In genomic region chr12:53622724-53623123, GRCh38 we compare ENCODE assay signal across 15 cellular contexts. TPM values are rescaled to one million over a fixed set of nuclear protein-coding genes. Genes with fewer than 3 reads are reported as not detected.
A peak's percentile ranks its signal among the peaks of the same experiment; 100 is the strongest.
DNase-seq lines count a peak whose midpoint lies in the region; ATAC-seq and TF ChIP-seq lines count a peak whose summit lies in the region.
"Had no signal": no experiment of that assay in that cellular context is flagged by ENCODE, and none has a peak within 500 bp of the region (broad histone marks: within the 10 kb centered on the region; RNA-seq: fewer than 3 reads in every experiment).

No MANE protein-coding gene starts in this region.

- TF ChIP-seq CTCF in SU-DHL-6 (IDR thresholded peaks at IDR 0.05; ENCODE audit: insufficient read depth, low read length, poor library complexity, severe bottlenecking): no peak
- TF ChIP-seq CTCF in hepatocyte (IDR thresholded peaks at IDR 0.05; ENCODE audit: poor library complexity): no peak
- TF ChIP-seq CTCF in stomach (IDR thresholded peaks at IDR 0.05): no peak

- DNase-seq in CD4-positive, CD25-positive, alpha-beta regulatory T cell: no peak
- no peak for DNase-seq in hepatocyte (ENCODE audit: low spot score)
- no peak for DNase-seq in stomach
- no peak for DNase-seq in NCI-H146 treated with DMSO at 0.1 percent for 48 hours (lab: John Stamatoyannopoulos, UW; ENCODE audit: unreplicated experiment)
- DNase-seq in RKO (ENCODE audit: low spot score): no peak
- DNase-seq in LoVo (ENCODE audit: low spot score): no peak
- DNase-seq: activated T-cell treated with anti-CD3 and anti-CD28 coated beads, Interleukin-2, amount 50 U/mL, for 48 hours; DMS153; KG1; NCI-H2227 treated with DMSO at 0.1 percent for 48 hours; SJCRH30 had no signal

- H3K27ac ChIP-seq in CD4-positive, CD25-positive, alpha-beta regulatory T cell (ENCODE audit: insufficient read depth, low read length, poor library complexity, severe bottlenecking): no peak overlapping the region
- H3K27ac ChIP-seq in SU-DHL-6 (ENCODE audit: low read depth, low read length) (peak overlapping the region; percentile 63), hepatocyte (peak overlapping the region; percentile 65), stomach (peak overlapping the region in 3 of 5 donors; percentile 93 to 95 (median 94))
- H3K27ac ChIP-seq: SJCRH30 had no signal

- no peaks in the 10 kb centered on the region for H3K27me3 ChIP-seq in CD4-positive, CD25-positive, alpha-beta regulatory T cell (ENCODE audit: control insufficient read depth, insufficient read depth, low read length)
- H3K27me3 ChIP-seq in SU-DHL-6 (ENCODE audit: low read length) (no peaks in the 10 kb centered on the region), hepatocyte (no peaks in the 10 kb centered on the region), stomach (no peaks in the 10 kb centered on the region)
- H3K27me3 ChIP-seq: SJCRH30 had no signal

- TF ChIP-seq POLR2A in stomach (IDR thresholded peaks at IDR 0.05): no peak

- H3K4me3 ChIP-seq in CD4-positive, CD25-positive, alpha-beta regulatory T cell (ENCODE audit: low read depth, low read length): peak overlapping the region; percentile 98
- H3K4me3 ChIP-seq in SU-DHL-6 (ENCODE audit: insufficient read depth, low read length, poor library complexity, severe bottlenecking): no peak overlapping the region
- H3K4me3 ChIP-seq in hepatocyte: no peak overlapping the region
- H3K4me3 ChIP-seq in stomach: no peak overlapping the region
- H3K4me3 ChIP-seq: SJCRH30 had no signal

- H3K9me2 ChIP-seq in SU-DHL-6 (replicated peaks; ENCODE audit: insufficient read depth, low read length): no peaks in the 10 kb centered on the region
- H3K9me2 ChIP-seq in hepatocyte (replicated peaks; ENCODE audit: insufficient read depth): no peaks in the 10 kb centered on the region

- no peaks in the 10 kb centered on the region for H3K36me3 ChIP-seq in CD4-positive, CD25-positive, alpha-beta regulatory T cell (ENCODE audit: control insufficient read depth, insufficient read depth, low read length)
- H3K36me3 ChIP-seq in SU-DHL-6 (ENCODE audit: low read length): no peaks in the 10 kb centered on the region
- no peaks in the 10 kb centered on the region for H3K36me3 ChIP-seq in hepatocyte (replicated peaks; ENCODE audit: insufficient read depth, low read depth)
- H3K36me3 ChIP-seq in stomach: no peaks in the 10 kb centered on the region
- H3K36me3 ChIP-seq: SJCRH30 had no signal

- no peaks in the 10 kb centered on the region for H4K20me1 ChIP-seq in SU-DHL-6 (ENCODE audit: low read depth, low read length)
- peaks cover 10% of the 10 kb centered on the region for H4K20me1 ChIP-seq in hepatocyte (ENCODE audit: insufficient read depth, poor library complexity, severe bottlenecking)

- WGBS in hepatocyte (ENCODE audit: low lambda C conversion rate, missing lambda C conversion rate): 97% methylated on average over 5 of the region's 5 CpGs
- 90 to 96% (median 93%) methylated on average over 5 of the region's 5 CpGs for WGBS in stomach, 5 donors

- H2AFZ ChIP-seq in SU-DHL-6 (ENCODE audit: low read depth, low read length, severe bottlenecking): no peak overlapping the region
- H2AFZ ChIP-seq in hepatocyte: no peak overlapping the region

- H3K4me1 Mint-ChIP-seq in CD4-positive, CD25-positive, alpha-beta regulatory T cell: peaks cover 16 to 79% (median 58%) of the 10 kb centered on the region in 4 donors

- H3K36me3 Mint-ChIP-seq in CD4-positive, CD25-positive, alpha-beta regulatory T cell: peaks cover 14% of the 10 kb centered on the region

- H3K27ac Mint-ChIP-seq in CD4-positive, CD25-positive, alpha-beta regulatory T cell: no peak overlapping the region

- intact Hi-C loops in stomach (cut with DNase I; ENCODE audit: low total_unique reads): no loop called here

- peaks cover 51% of the 10 kb centered on the region for H3F3A ChIP-seq in SU-DHL-6 (ENCODE audit: insufficient read depth)

- H3K9ac ChIP-seq in SU-DHL-6 (ENCODE audit: low read length): no peak overlapping the region

- H3K9me3 ChIP-seq in CD4-positive, CD25-positive, alpha-beta regulatory T cell (ENCODE audit: control insufficient read depth in 2 of 2, low read length in 2 of 2): no peaks in the 10 kb centered on the region
- H3K9me3 ChIP-seq in SU-DHL-6 (ENCODE audit: insufficient read depth, low read length) (no peaks in the 10 kb centered on the region), hepatocyte (ENCODE audit: low read depth) (no peaks in the 10 kb centered on the region), stomach (no peaks in the 10 kb centered on the region)
- H3K9me3 ChIP-seq: SJCRH30 had no signal

- peak overlapping the region; percentile 76 for H3K4me2 ChIP-seq in SU-DHL-6 (ENCODE audit: low read depth, low read length, poor library complexity, severe bottlenecking)
- peak overlapping the region; percentile 85 for H3K4me2 ChIP-seq in hepatocyte

- H3K27me3 Mint-ChIP-seq in CD4-positive, CD25-positive, alpha-beta regulatory T cell: peaks cover 4% of the 10 kb centered on the region
- H3K27me3 Mint-ChIP-seq: memory B cell; stimulated activated memory B cell treated with anti-CD40 and anti-IgM and Interleukin-4, amounts not matched to agents 10 μg/mL and 1 μg/mL and 100 μg/mL, for 72 hours had no signal

- peaks cover 55% of the 10 kb centered on the region for H3K79me2 ChIP-seq in SU-DHL-6 (ENCODE audit: insufficient read depth, low read length)
- H3K79me2 ChIP-seq in hepatocyte: peaks cover 74% of the 10 kb centered on the region

- no peak for ATAC-seq in CD4-positive, CD25-positive, alpha-beta regulatory T cell (ENCODE audit: low read depth in 2 of 2)
- no peak for ATAC-seq in HG02642 (IDR thresholded peaks at IDR 0.05; ENCODE audit: poor library complexity, unreplicated experiment)
- ATAC-seq: stimulated activated memory B cell treated with anti-CD40 and anti-IgM and Interleukin-4, amounts not matched to agents 10 μg/mL and 1 μg/mL and 100 μg/mL, for 72 hours had no signal

- no peaks in the 10 kb centered on the region for H3K9me3 Mint-ChIP-seq in CD4-positive, CD25-positive, alpha-beta regulatory T cell
- H3K9me3 Mint-ChIP-seq: memory B cell; stimulated activated memory B cell treated with anti-CD40 and anti-IgM and Interleukin-4, amounts not matched to agents 10 μg/mL and 1 μg/mL and 100 μg/mL, for 72 hours had no signal

- no peak for TF ChIP-seq EP300 in stomach (IDR thresholded peaks at IDR 0.05)

- peak overlapping the region in 2 of 4 donors; percentile 83 to 92 for H3K4me3 Mint-ChIP-seq in CD4-positive, CD25-positive, alpha-beta regulatory T cell
- H3K4me3 Mint-ChIP-seq: memory B cell had no signal

- H3K4me1 ChIP-seq in CD4-positive, CD25-positive, alpha-beta regulatory T cell (ENCODE audit: control insufficient read depth, insufficient read depth, low read length, poor library complexity, severe bottlenecking): peaks cover 50% of the 10 kb centered on the region
- peaks cover 21% of the 10 kb centered on the region for H3K4me1 ChIP-seq in hepatocyte (ENCODE audit: insufficient read depth)
- H3K4me1 ChIP-seq in stomach: peaks cover 31 to 84% (median 57%) of the 10 kb centered on the region in 4 donors

RNA-seq across cellular contexts. Expression of gene ATF7, which starts 3.5 kb away (rescaled TPM):
- total RNA-seq in CD4-positive, CD25-positive, alpha-beta regulatory T cell: 41.0 TPM
- polyA plus RNA-seq in CD4-positive, CD25-positive, alpha-beta regulatory T cell: 10 to 100 TPM; 11.6 to 16.7 (median 14.3) TPM
- total RNA-seq in hepatocyte (12.6 and 17.8 TPM in 2 replicates), stomach (10 to 100 TPM in 4 of 5 donors, 1 to 10 TPM in 1; 9.0 to 93.4 (median 16.5) TPM)
- polyA plus RNA-seq in hepatocyte (19.2 and 20.5 TPM in 2 replicates), stomach (10 to 100 TPM; 12.9 to 20.9 (median 14.3) TPM)

RNA-seq across cellular contexts. Expression of gene ATP5MC2, which starts 53.2 kb away (rescaled TPM):
- total RNA-seq in CD4-positive, CD25-positive, alpha-beta regulatory T cell: 228 TPM
- 100 to 1,000 TPM; 577 to 700 (median 672) TPM for polyA plus RNA-seq in CD4-positive, CD25-positive, alpha-beta regulatory T cell
- total RNA-seq in hepatocyte: 252 and 329 TPM in 2 replicates
- 301 and 306 TPM in 2 replicates for polyA plus RNA-seq in hepatocyte
- total RNA-seq in stomach: 100 to 1,000 TPM in 3 of 5 donors, 10 to 100 TPM in 2; 75.0 to 255 (median 241) TPM
- 100 to 1,000 TPM; 517 to 864 (median 543) TPM for polyA plus RNA-seq in stomach
